13 cellular contexts compared by ENCODE assay signal in genomic region chr6:167020211-167020610, GRCh38. TPM values are rescaled to one million over a fixed set of nuclear protein-coding genes. Genes with fewer than 3 reads are reported as not detected.
DNase-seq lines count a peak whose midpoint lies in the region; ATAC-seq and TF ChIP-seq lines count a peak whose summit lies in the region.
"Had no signal": no experiment of that assay in that cellular context is flagged by ENCODE, and none has a peak within 500 bp of the region (broad histone marks: within the 10 kb centered on the region; RNA-seq: fewer than 3 reads in every experiment).

No MANE protein-coding gene starts in this region.

- H3K4me3 ChIP-seq in gastrocnemius medialis = no peak overlapping the region

- no peaks in the 10 kb centered on the region for H3K27me3 Mint-ChIP-seq in T-cell
- H3K27me3 Mint-ChIP-seq in naive thymus-derived CD8-positive, alpha-beta T cell = no peaks in the 10 kb centered on the region

- H3K4me1 Mint-ChIP-seq in T-cell = peaks cover 0 to 3% (median 3%) of the 10 kb centered on the region in 3 donors
- no peaks in the 10 kb centered on the region for H3K4me1 Mint-ChIP-seq in naive thymus-derived CD8-positive, alpha-beta T cell
- H3K4me1 Mint-ChIP-seq: CD14-positive monocyte had no signal

- peak overlapping the region in 2 of 3 donors; percentile 37 to 52 for H3K4me3 Mint-ChIP-seq in T-cell
- no peak overlapping the region for H3K4me3 Mint-ChIP-seq in naive thymus-derived CD8-positive, alpha-beta T cell
- H3K4me3 Mint-ChIP-seq: CD14-positive monocyte had no signal

- TF ChIP-seq CTCF in GM20000 (IDR thresholded peaks at IDR 0.05; ENCODE audit: extremely low read depth, missing control alignments) (no peak), gastrocnemius medialis (IDR thresholded peaks at IDR 0.05 in 4 of 5, conservative IDR thresholded peaks at IDR 0.05 in 1 of 5) (no peak)

- no peaks in the 10 kb centered on the region for H3K9me3 ChIP-seq in gastrocnemius medialis

- no peak for TF ChIP-seq POLR2A in gastrocnemius medialis (IDR thresholded peaks at IDR 0.05)

- no peaks in the 10 kb centered on the region for H3K4me1 ChIP-seq in gastrocnemius medialis

- intact Hi-C loops in gastrocnemius medialis (cut with DNase I; ENCODE audit: low total_unique reads) = no loop called here

- in situ Hi-C loops in gastrocnemius medialis (cut with MboI; ENCODE audit: low sequenced_read_pairs in 4 of 4) = no loop called here

- CTCF ChIA-PET in T-cell (lab: Charles Lee) = no interaction called here

- peak; percentile 84 for ATAC-seq in GM18508 (IDR thresholded peaks at IDR 0.05; ENCODE audit: insufficient read depth, unreplicated experiment)
- peak; percentile 80 for ATAC-seq in HG02943 (IDR thresholded peaks at IDR 0.05; ENCODE audit: low read depth, unreplicated experiment)
- ATAC-seq in T-cell (replicated peaks in 1 of 4) = peak in 1 of 4 experiments; percentile 37
- no peak for ATAC-seq in gastrocnemius medialis
- ATAC-seq in naive thymus-derived CD8-positive, alpha-beta T cell = no peak
- ATAC-seq: PC-3 had no signal

- POLR2A ChIA-PET in T-cell (lab: Charles Lee) = interaction anchor here in 1 of 2 donors (1.1 kb wide), 1 partner anchor 118 kb away, joined by 3 read pairs; no protein-coding TSS in a partner anchor
- POLR2A ChIA-PET in naive thymus-derived CD8-positive, alpha-beta T cell (lab: Charles Lee) = no interaction called here

- H3K9me3 Mint-ChIP-seq in T-cell = no peaks in the 10 kb centered on the region
- H3K9me3 Mint-ChIP-seq in naive thymus-derived CD8-positive, alpha-beta T cell = no peaks in the 10 kb centered on the region
- H3K9me3 Mint-ChIP-seq: CD14-positive monocyte had no signal

- DNase-seq in GM20000 (ENCODE audit: low spot score) = peak; percentile 56
- DNase-seq in T-cell = no peak
- no peak for DNase-seq in gastrocnemius medialis
- DNase-seq in naive thymus-derived CD8-positive, alpha-beta T cell = no peak
- DNase-seq in HuH-7.5 (ENCODE audit: low spot score) = no peak
- DNase-seq in COLO829 (ENCODE audit: low spot score) = no peak
- DNase-seq: activated CD8-positive, alpha-beta memory T cell treated with anti-CD3 and anti-CD28 coated beads for 24 hours; NCI-H2107; PC-3; stimulated activated CD8-positive, alpha-beta memory T cell treated with anti-CD3 and anti-CD28 coated beads, Interleukin-4, amount 100 ng/mL, for 48 hours had no signal

- peaks cover 20% of the 10 kb centered on the region for H3K36me3 Mint-ChIP-seq in T-cell
- H3K36me3 Mint-ChIP-seq in naive thymus-derived CD8-positive, alpha-beta T cell = peaks cover 0 to 37% (median 15%) of the 10 kb centered on the region in 3 donors

- peaks cover 0 to 3% of the 10 kb centered on the region in 2 donors for H3K36me3 ChIP-seq in gastrocnemius medialis

- H3K27ac ChIP-seq in gastrocnemius medialis = no peak overlapping the region

- no peaks in the 10 kb centered on the region for H3K27me3 ChIP-seq in gastrocnemius medialis

- H3K27ac Mint-ChIP-seq in T-cell = no peak overlapping the region
- H3K27ac Mint-ChIP-seq in naive thymus-derived CD8-positive, alpha-beta T cell = no peak overlapping the region

RNA-seq across cellular contexts. Expression of gene CEP43, which starts 21.0 kb away (rescaled TPM):
- total RNA-seq in T-cell = 10 to 100 TPM; 12.3 to 15.9 (median 14.8) TPM
- 1 to 10 TPM; 4.4 to 8.3 (median 5.9) TPM for total RNA-seq in gastrocnemius medialis
- total RNA-seq in naive thymus-derived CD8-positive, alpha-beta T cell = 10 to 100 TPM; 14.9 to 15.3 TPM
- polyA plus RNA-seq in naive thymus-derived CD8-positive, alpha-beta T cell = 1 to 10 TPM; 2.5 to 4.5 (median 4.3) TPM

Comparison
In these comparisons a context has a peak if more than half of its experiments do, and no peak if none do; other contexts are left out.
1. ATAC-seq: peak in GM18508 (single experiment) and HG02943 (single experiment); none in gastrocnemius medialis (0 of 2) and naive thymus-derived CD8-positive, alpha-beta T cell (0 of 2).
2. H3K4me3 Mint-ChIP-seq: peak in T-cell (2 of 3); none in naive thymus-derived CD8-positive, alpha-beta T cell (0 of 10).